ENCODE assay signal across 11 cellular contexts in genomic region chr19:45160870-45161714, GRCh38. TPM values are rescaled to one million over a fixed set of nuclear protein-coding genes. Genes with fewer than 3 reads are reported as not detected.
DNase-seq lines count a peak whose midpoint lies in the region; ATAC-seq and TF ChIP-seq lines count a peak whose summit lies in the region.
"Had no signal": no experiment of that assay in that cellular context is flagged by ENCODE, and none has a peak within 500 bp of the region (broad histone marks: within the 10 kb centered on the region; RNA-seq: fewer than 3 reads in every experiment).

A gene with protein sequence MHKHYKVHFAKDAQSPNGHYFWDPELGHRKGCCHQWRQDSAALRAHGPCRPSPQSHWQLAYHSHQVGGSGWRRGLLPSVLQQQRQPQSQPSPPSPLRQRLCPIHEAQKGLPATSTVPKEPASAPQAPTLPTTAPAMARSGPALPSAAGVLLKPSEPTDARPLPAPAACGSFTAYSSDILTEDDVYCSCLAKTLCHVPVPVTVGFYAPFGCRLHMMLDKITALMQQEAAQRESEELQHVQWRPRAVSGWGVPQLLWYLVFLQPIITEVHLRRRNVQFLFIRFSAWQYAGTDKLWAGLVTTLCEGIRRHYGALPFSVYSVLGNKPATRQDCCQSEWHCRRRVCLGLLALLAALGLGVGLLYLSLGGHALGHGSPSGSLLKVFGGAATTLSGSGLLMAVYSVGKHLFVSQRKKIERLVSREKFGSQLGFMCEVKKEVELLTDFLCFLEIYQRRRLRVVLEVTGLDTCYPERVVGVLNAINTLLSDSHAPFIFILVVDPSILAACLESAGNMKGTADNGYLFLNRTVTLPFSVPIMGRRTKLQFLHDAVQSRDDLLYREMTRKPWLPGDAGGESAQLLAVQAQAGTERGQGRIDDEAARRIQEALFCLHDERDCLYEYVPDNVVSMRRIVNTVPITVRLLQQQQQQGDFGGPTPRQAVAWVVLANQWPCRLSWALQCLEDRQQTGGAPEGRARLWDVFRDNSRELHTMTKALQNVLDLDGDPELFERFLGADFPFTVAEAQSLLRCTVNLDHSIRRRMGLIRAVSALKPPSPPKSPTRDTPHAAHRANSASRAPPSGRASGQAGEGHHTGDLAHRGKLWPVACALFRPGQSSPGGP (minus strand): TSS chr19:45160982. CDS start chr19:45160150, 832 bp downstream.

- H4K20me1 ChIP-seq in SK-N-SH (ENCODE audit: insufficient read depth), result no peaks in the 10 kb centered on the region

- TF ChIP-seq POLR2A in upper lobe of left lung (IDR thresholded peaks at IDR 0.05), result no peak
- no peak for TF ChIP-seq POLR2A in adrenal gland (IDR thresholded peaks at IDR 0.05)

- peak; percentile 15 for ATAC-seq in SK-N-SH treated with all-trans-retinoic acid at 6 μM for 48 hours
- peak; percentile 81 for ATAC-seq in left lung
- no peak for ATAC-seq in upper lobe of left lung (ENCODE audit: low FRiP score in 2 of 2)

- no peak within 1 kb of the TSS for H2AFZ ChIP-seq in SK-N-SH (ENCODE audit: low read depth)

- TF ChIP-seq RAD21 in SK-N-SH (IDR thresholded peaks at IDR 0.05; ENCODE audit: low read length), result no peak

- H3K9me2 ChIP-seq in SK-N-SH, result no peaks in the 10 kb centered on the region

- H3K27ac ChIP-seq in SK-N-SH (ENCODE audit: low read depth in 2 of 2, low read length in 1 of 2) (no peak within 1 kb of the TSS), VCaP (peak within 1 kb of the TSS; percentile 64), left lung (no peak within 1 kb of the TSS), upper lobe of left lung (no peak within 1 kb of the TSS), adrenal gland (no peak within 1 kb of the TSS)

- H3K27me3 ChIP-seq in SK-N-SH (ENCODE audit: insufficient read depth) (no peaks in the 10 kb centered on the region), left lung (peaks cover 0 to 63% of the 10 kb centered on the region in 2 donors), upper lobe of left lung (peaks cover 0 to 18% (median 4%) of the 10 kb centered on the region in 4 donors), adrenal gland (peaks cover 11% of the 10 kb centered on the region)

- no peak within 1 kb of the TSS for H3K4me2 ChIP-seq in SK-N-SH

- 49% methylated on average over 12 of the region's 28 CpGs for WGBS in SK-N-SH (ENCODE audit: low lambda C conversion rate)
- 51 to 57% methylated on average over 4 to 24 of the region's 28 CpGs for WGBS in upper lobe of left lung, 2 donors
- WGBS in adrenal gland, 4 donors, result 50 to 57% (median 53%) methylated on average over 7 to 28 of the region's 28 CpGs

- H3K4me3 ChIP-seq in SK-N-SH (ENCODE audit: low read depth in 2 of 2, low read length in 1 of 2), result no peak within 1 kb of the TSS
- no peak within 1 kb of the TSS for H3K4me3 ChIP-seq in left lung
- H3K4me3 ChIP-seq in upper lobe of left lung, result no peak within 1 kb of the TSS
- H3K4me3 ChIP-seq in adrenal gland, result no peak within 1 kb of the TSS

- CTCF ChIA-PET in SK-N-SH (lab: Yijun Ruan, JAX), result interaction anchor here (1.2 to 3.7 kb wide), 5 partner anchors 18 to 177 kb away, joined by 3 to 16 read pairs (median 3); no protein-coding TSS in a partner anchor

- no peak within 1 kb of the TSS for H3K9ac ChIP-seq in SK-N-SH

- H3F3A ChIP-seq in SK-N-SH (replicated peaks; ENCODE audit: insufficient read depth), result no peaks in the 10 kb centered on the region

- intact Hi-C loops in left lung (cut with DNase I) (no loop called here), adrenal gland (cut with DNase I) (no loop called here)

- H3K36me3 ChIP-seq in SK-N-SH (replicated peaks in 1 of 2; ENCODE audit: control insufficient read depth in 1 of 2, insufficient read depth in 2 of 2, low read length in 1 of 2) (no peaks in the 10 kb centered on the region), left lung (no peaks in the 10 kb centered on the region), upper lobe of left lung (no peaks in the 10 kb centered on the region), adrenal gland (replicated peaks in 1 of 2) (no peaks in the 10 kb centered on the region)

- H3K9me3 ChIP-seq in SK-N-SH (no peaks in the 10 kb centered on the region), left lung (no peaks in the 10 kb centered on the region), upper lobe of left lung (no peaks in the 10 kb centered on the region), adrenal gland (replicated peaks in 1 of 3) (no peaks in the 10 kb centered on the region)

- H3K79me2 ChIP-seq in SK-N-SH (ENCODE audit: insufficient read depth), result no peaks in the 10 kb centered on the region

- no peak for DNase-seq in SK-N-SH
- DNase-seq in left lung, result peak; percentile 52 to 88
- DNase-seq in upper lobe of left lung, result peak; percentile 65 to 85
- no peak for DNase-seq in C1 segment of cervical spinal cord (lab: John Stamatoyannopoulos, UW)
- DNase-seq in adrenal gland, result no peak
- DNase-seq in NCI-H2081 (lab: John Stamatoyannopoulos, UW), result no peak
- DNase-seq: DND-41; effector memory CD4-positive, alpha-beta T cell; NCI-H2107 had no signal

- H3K4me1 ChIP-seq in SK-N-SH (ENCODE audit: control insufficient read depth in 1 of 2, insufficient read depth in 2 of 2, low read depth in 1 of 2, low read length in 1 of 2) (peaks cover 0 to 9% of the 10 kb centered on the region in 2 experiments; a peak in 1 of 4 replicates), left lung (peaks cover 0 to 12% of the 10 kb centered on the region in 2 donors), upper lobe of left lung (peaks cover 5 to 15% (median 9%) of the 10 kb centered on the region in 4 donors), adrenal gland (replicated peaks in 1 of 2) (no peaks in the 10 kb centered on the region)

- POLR2A ChIA-PET in SK-N-SH (lab: Yijun Ruan, JAX), result no interaction called here

- TF ChIP-seq EP300 in SK-N-SH (IDR thresholded peaks at IDR 0.05; ENCODE audit: borderline replicate concordance in 1 of 2, low read depth in 1 of 2, low read length in 1 of 2), result no peak
- no peak for TF ChIP-seq EP300 in upper lobe of left lung (IDR thresholded peaks at IDR 0.05)

- TF ChIP-seq CTCF in SK-N-SH (IDR thresholded peaks at IDR 0.05), result no peak
- no peak for TF ChIP-seq CTCF in VCaP (conservative IDR thresholded peaks at IDR 0.05)
- no peak for TF ChIP-seq CTCF in left lung (IDR thresholded peaks at IDR 0.05)
- TF ChIP-seq CTCF in upper lobe of left lung (IDR thresholded peaks at IDR 0.05), result no peak
- TF ChIP-seq CTCF in adrenal gland (IDR thresholded peaks at IDR 0.05), result no peak

TF ChIP-seq in SK-N-SH treated with all-trans-retinoic acid at 6 μM for 48 hours, 23 proteins besides CTCF, POLR2A, EP300 and RAD21:
- TF ChIP-seq CSDC2 (CRISPR knock-in tag; IDR thresholded peaks at IDR 0.05) (no peak), ZNF8 (CRISPR knock-in tag; IDR thresholded peaks at IDR 0.05) (no peak), ZNF565 (CRISPR knock-in tag; conservative IDR thresholded peaks at IDR 0.05; ENCODE audit: low read depth) (no peak), RARB (CRISPR knock-in tag; IDR thresholded peaks at IDR 0.05) (no peak), ISL1 (CRISPR knock-in tag; IDR thresholded peaks at IDR 0.05) (no peak), SNAI2 (CRISPR knock-in tag; IDR thresholded peaks at IDR 0.05) (no peak), PATZ1 (CRISPR knock-in tag; IDR thresholded peaks at IDR 0.05; ENCODE audit: borderline replicate concordance) (no peak), TOX (CRISPR knock-in tag; IDR thresholded peaks at IDR 0.05; ENCODE audit: borderline replicate concordance) (no peak)

TF ChIP-seq in SK-N-SH, 30 proteins besides CTCF, POLR2A, EP300 and RAD21 (continues in another document):
- TF ChIP-seq ELF1 (IDR thresholded peaks at IDR 0.05) (no peak), RXRA (IDR thresholded peaks at IDR 0.05; ENCODE audit: borderline replicate concordance, low read depth) (no peak), GATA2 (CRISPR knock-in tag; IDR thresholded peaks at IDR 0.05) (no peak), TEAD4 (IDR thresholded peaks at IDR 0.05; ENCODE audit: borderline replicate concordance, insufficient read depth) (no peak), RFX5 (IDR thresholded peaks at IDR 0.05; ENCODE audit: low read length) (no peak), USF2 (IDR thresholded peaks at IDR 0.05; ENCODE audit: borderline replicate concordance, low read depth, low read length) (no peak), CHD2 (IDR thresholded peaks at IDR 0.05; ENCODE audit: low read length, partially characterized antibody) (no peak), JUND (IDR thresholded peaks at IDR 0.05) (no peak), NFIC (IDR thresholded peaks at IDR 0.05; ENCODE audit: borderline replicate concordance) (no peak)
- TF ChIP-seq, protein P1, sequence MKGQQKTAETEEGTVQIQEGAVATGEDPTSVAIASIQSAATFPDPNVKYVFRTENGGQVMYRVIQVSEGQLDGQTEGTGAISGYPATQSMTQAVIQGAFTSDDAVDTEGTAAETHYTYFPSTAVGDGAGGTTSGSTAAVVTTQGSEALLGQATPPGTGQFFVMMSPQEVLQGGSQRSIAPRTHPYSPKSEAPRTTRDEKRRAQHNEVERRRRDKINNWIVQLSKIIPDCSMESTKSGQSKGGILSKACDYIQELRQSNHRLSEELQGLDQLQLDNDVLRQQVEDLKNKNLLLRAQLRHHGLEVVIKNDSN (IDR thresholded peaks at IDR 0.05; ENCODE audit: borderline replicate concordance, low read depth), result no peak

RNA-seq across cellular contexts. Expression of the gene that starts here (rescaled TPM):
- 0.06 and 0.12 TPM in 2 replicates for polyA plus RNA-seq in SK-N-SH (2012; rRNA removed)
- polyA plus RNA-seq in SK-N-SH (2012; cell fraction: cytosol; rRNA removed), result 0.03 and 0.04 TPM in 2 replicates
- 0.97 and 1.9 TPM in 2 replicates for polyA plus RNA-seq in SK-N-SH (2012; cell fraction: nucleus; rRNA removed)
- total RNA-seq in left lung, result not detected
- under 1 TPM in 5 of 6 donors, not detected in 1; under 0.01 to 1.00 (median 0.17) TPM for total RNA-seq in upper lobe of left lung
- total RNA-seq in adrenal gland, result 1 to 10 TPM in 1 of 8 donors, under 1 TPM in 6, not detected in 1; 0.06 to 1.1 (median 0.27) TPM
- polyA plus RNA-seq in adrenal gland, result under 1 TPM in 2 of 3 donors, not detected in 1; 0.13 to 0.16 TPM

Comparison
In these comparisons a context has a peak if more than half of its experiments do, and no peak if none do; other contexts are left out.
1. Peak in DNase-seq and ATAC-seq in left lung; RNA of the gene not detected or under 1 TPM.
2. Peak in DNase-seq in upper lobe of left lung; RNA of the gene not detected or under 1 TPM.